13 cellular contexts compared by ENCODE assay signal in the genomic region with DNA sequence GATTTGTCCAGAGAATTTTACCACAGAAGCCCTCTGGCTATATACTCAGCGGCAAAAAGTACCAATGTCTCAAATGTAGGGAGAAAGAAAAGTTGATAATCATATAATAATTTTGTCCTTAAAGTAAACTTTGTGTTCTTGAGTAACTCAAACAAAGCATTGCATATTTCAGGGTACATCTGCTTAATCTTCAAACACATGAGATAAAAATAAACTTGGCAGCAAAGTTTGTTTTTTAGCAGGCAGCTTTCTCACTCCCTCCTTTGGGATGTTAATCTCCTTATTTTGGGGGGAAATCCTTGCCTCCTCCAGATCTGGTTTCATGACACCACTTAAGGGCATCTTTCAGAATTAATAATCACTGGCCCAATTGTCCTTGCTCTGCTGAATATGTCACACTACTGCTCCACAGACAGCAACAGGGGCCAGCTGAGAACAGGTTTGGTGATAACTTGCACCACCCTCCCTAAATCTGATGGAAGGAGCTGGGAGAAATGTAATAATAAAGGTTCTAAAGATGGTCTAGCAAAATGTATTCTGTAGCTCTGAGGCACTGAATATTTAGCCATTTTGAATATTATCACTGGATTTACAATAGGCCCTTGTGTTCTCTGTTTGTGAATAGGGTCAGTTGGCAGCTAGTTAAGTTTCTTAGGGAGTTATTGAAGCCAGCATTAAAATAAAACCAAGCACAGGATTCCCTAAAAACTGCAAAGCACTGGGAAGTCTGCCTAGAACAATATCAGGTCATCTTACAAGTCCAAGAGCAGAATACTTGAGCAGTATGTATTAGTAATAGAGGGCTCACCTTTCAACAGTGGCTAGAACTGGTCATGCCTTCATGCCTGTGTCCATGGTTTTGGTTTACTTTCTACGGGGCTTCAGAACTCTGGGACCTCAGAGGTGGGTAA.
DNase-seq lines count a peak whose midpoint lies in the region; ATAC-seq and TF ChIP-seq lines count a peak whose summit lies in the region.
"Had no signal": no experiment of that assay in that cellular context is flagged by ENCODE, and none has a peak within 500 bp of the region (broad histone marks: within the 10 kb centered on the region; RNA-seq: fewer than 3 reads in every experiment).

No MANE protein-coding gene starts in this region.

- DNase-seq in AG20443 (ENCODE audit: low spot score), result peak; percentile 43
- DNase-seq in astrocyte of the spinal cord (ENCODE audit: low read depth, low spot score), result peak; percentile 95
- DNase-seq in glomerular visceral epithelial cell (ENCODE audit: extremely low spot score), result peak; percentile 22
- no peak for DNase-seq in psoas muscle
- DNase-seq in adrenal gland, result no peak
- no peak for DNase-seq in mesenteric fat pad (ENCODE audit: low spot score)
- DNase-seq in MV-4-11 (lab: John Stamatoyannopoulos, UW), result no peak
- DNase-seq: activated CD4-positive, alpha-beta T cell treated with anti-CD3 and anti-CD28 coated beads, Interleukin-2, amount 50 U/mL, for 4 hours; activated effector memory CD4-positive, alpha-beta T cell treated with Interleukin-2 at 50 U/mL for 16 hours; AML-193; NCI-H2029 had no signal

- no peaks in the 10 kb centered on the region for H3K36me3 ChIP-seq in psoas muscle (ENCODE audit: insufficient read depth in 1 of 2, low read depth in 1 of 2)
- H3K36me3 ChIP-seq in adrenal gland (replicated peaks in 1 of 2), result no peaks in the 10 kb centered on the region

- TF ChIP-seq POLR2A in adrenal gland (IDR thresholded peaks at IDR 0.05), result no peak

- H3K27me3 ChIP-seq in psoas muscle (ENCODE audit: insufficient read depth in 3 of 3, low read length in 2 of 3) (no peaks in the 10 kb centered on the region), adrenal gland (no peaks in the 10 kb centered on the region)

- TF ChIP-seq CTCF in astrocyte of the spinal cord (IDR thresholded peaks at IDR 0.05; ENCODE audit: low read depth, low read length) (no peak), psoas muscle (IDR thresholded peaks at IDR 0.05) (no peak), adrenal gland (IDR thresholded peaks at IDR 0.05) (no peak)

- H3K4me1 ChIP-seq in psoas muscle, result peaks cover 16% of the 10 kb centered on the region
- peaks cover 0 to 16% of the 10 kb centered on the region in 2 donors for H3K4me1 ChIP-seq in adrenal gland (replicated peaks in 1 of 2)

- intact Hi-C loops in psoas muscle (cut with DNase I) (no loop called here), adrenal gland (cut with DNase I) (no loop called here)

- 57 to 70% (median 64%) methylated on average over 2 of the region's 2 CpGs for WGBS in psoas muscle, 3 donors
- 67 to 88% (median 80%) methylated on average over 2 of the region's 2 CpGs for WGBS in adrenal gland, 4 donors

- ATAC-seq in psoas muscle, result peak; percentile 84 to 92 (median 88)
- no peak for ATAC-seq in HG02885 (IDR thresholded peaks at IDR 0.05; ENCODE audit: poor library complexity, unreplicated experiment)

- in situ Hi-C loops in astrocyte of the spinal cord (cut with HindIII; ENCODE audit: low sequenced_read_pairs), result no loop called here

- no peak overlapping the region for H3K4me3 ChIP-seq in astrocyte of the spinal cord (ENCODE audit: low read depth, low read length)
- no peak overlapping the region for H3K4me3 ChIP-seq in psoas muscle
- no peak overlapping the region for H3K4me3 ChIP-seq in adrenal gland
- H3K4me3 ChIP-seq: skin epidermis had no signal

- H3K27ac ChIP-seq in psoas muscle, result peak overlapping the region; percentile 70
- H3K27ac ChIP-seq in adrenal gland, result no peak overlapping the region
- H3K27ac ChIP-seq: skin epidermis had no signal

- H3K9me3 ChIP-seq in psoas muscle (no peaks in the 10 kb centered on the region), adrenal gland (replicated peaks in 1 of 3) (no peaks in the 10 kb centered on the region)

Comparison
In these comparisons a context has a peak if more than half of its experiments do, and no peak if none do; other contexts are left out.
1. DNase-seq: peak in AG20443 (single experiment), astrocyte of the spinal cord (single experiment) and glomerular visceral epithelial cell (single experiment); none in psoas muscle (0 of 2), adrenal gland (0 of 7), mesenteric fat pad (single experiment) and MV-4-11 (single experiment).